8 cellular contexts compared by ENCODE assay signal in genomic region chr18:3604626-3605408, GRCh38.
DNase-seq lines count a peak whose midpoint lies in the region; ATAC-seq and TF ChIP-seq lines count a peak whose summit lies in the region.

No MANE protein-coding gene starts in this region.

- WGBS in esophagus, 2 donors, result 2 to 10% methylated on average over 10 of the region's 10 CpGs

- H3K27ac Mint-ChIP-seq in naive thymus-derived CD4-positive, alpha-beta T cell, result no peak overlapping the region
- no peak overlapping the region for H3K27ac Mint-ChIP-seq in mesothelial cell of epicardium

- POLR2A ChIA-PET in naive thymus-derived CD4-positive, alpha-beta T cell (lab: Charles Lee), result interaction anchor here (0.8 to 3.7 kb wide), 7 partner anchors 9 to 357 kb away, joined by 4 to 55 read pairs (median 8); partner anchors contain the start of gene MYL12A

- intact Hi-C loops in naive thymus-derived CD4-positive, alpha-beta T cell (cut with micrococcal nuclease), result loop anchor here (1.0 to 10.0 kb wide), 4 partner anchors 11 to 1690 kb away; partner anchors contain the start of gene ZBTB14 (in 1 of the 2)

- H3K4me3 ChIP-seq in esophagus (ENCODE audit: low read depth in 1 of 2, low read length in 2 of 2), result peak overlapping the region in 1 of 2 donors; percentile 26
- peak overlapping the region; percentile 43 for H3K4me3 ChIP-seq in naive thymus-derived CD4-positive, alpha-beta T cell (ENCODE audit: low read length)

- H3K4me1 Mint-ChIP-seq in naive thymus-derived CD4-positive, alpha-beta T cell, result peaks cover 0 to 27% (median 7%) of the 10 kb centered on the region in 7 donors
- peaks cover 10% of the 10 kb centered on the region for H3K4me1 Mint-ChIP-seq in mesothelial cell of epicardium

- TF ChIP-seq CTCF in mesothelial cell of epicardium (IDR thresholded peaks at IDR 0.05; ENCODE audit: unreplicated experiment), result no peak

- no peaks in the 10 kb centered on the region for H3K36me3 ChIP-seq in esophagus (ENCODE audit: control insufficient read depth in 2 of 2, insufficient read depth in 2 of 2, low read length in 1 of 2)
- no peaks in the 10 kb centered on the region for H3K36me3 ChIP-seq in naive thymus-derived CD4-positive, alpha-beta T cell (ENCODE audit: control insufficient read depth in 2 of 3, insufficient read depth in 3 of 3, low read length in 3 of 3)

- H3K36me3 Mint-ChIP-seq in naive thymus-derived CD4-positive, alpha-beta T cell, result peaks cover 0 to 16% (median 0%) of the 10 kb centered on the region in 5 donors
- no peaks in the 10 kb centered on the region for H3K36me3 Mint-ChIP-seq in mesothelial cell of epicardium

- no peaks in the 10 kb centered on the region for H3K27me3 ChIP-seq in esophagus (ENCODE audit: control insufficient read depth in 1 of 2, insufficient read depth in 2 of 2, low read length in 2 of 2)
- no peaks in the 10 kb centered on the region for H3K27me3 ChIP-seq in naive thymus-derived CD4-positive, alpha-beta T cell (ENCODE audit: control insufficient read depth in 2 of 2, insufficient read depth in 2 of 2, low read length in 2 of 2)

- peaks cover 0 to 2% (median 0%) of the 10 kb centered on the region in 11 donors for H3K9me3 Mint-ChIP-seq in naive thymus-derived CD4-positive, alpha-beta T cell
- H3K9me3 Mint-ChIP-seq in mesothelial cell of epicardium, result no peaks in the 10 kb centered on the region

- peak; percentile 97 for DNase-seq in ELR (ENCODE audit: low read depth)
- DNase-seq in SW 1271 (lab: John Stamatoyannopoulos, UW), result peak; percentile 61 to 88
- peak in 6 of 9 donors; percentile 20 to 55 (median 48) for DNase-seq in naive thymus-derived CD4-positive, alpha-beta T cell
- no peak for DNase-seq in putamen (ENCODE audit: low spot score)
- no peak for DNase-seq in mesothelial cell of epicardium (ENCODE audit: low spot score in 2 of 2, unreplicated experiment in 2 of 2)

- no peak overlapping the region for H3K4me3 Mint-ChIP-seq in naive thymus-derived CD4-positive, alpha-beta T cell
- no peak overlapping the region for H3K4me3 Mint-ChIP-seq in mesothelial cell of epicardium

- ATAC-seq in GM21360 (IDR thresholded peaks at IDR 0.05; ENCODE audit: unreplicated experiment) (peak; percentile 79), HG03558 (IDR thresholded peaks at IDR 0.05; ENCODE audit: extremely low read depth, unreplicated experiment) (peak; percentile 88)
- peak; percentile 71 for ATAC-seq in naive thymus-derived CD4-positive, alpha-beta T cell

- peaks cover 0 to 5% of the 10 kb centered on the region in 2 donors for H3K4me1 ChIP-seq in esophagus (ENCODE audit: control insufficient read depth in 2 of 2, insufficient read depth in 2 of 2, low read length in 1 of 2)
- peaks cover 32 to 38% of the 10 kb centered on the region in 2 donors for H3K4me1 ChIP-seq in naive thymus-derived CD4-positive, alpha-beta T cell (ENCODE audit: control insufficient read depth in 2 of 2, insufficient read depth in 2 of 2, low read length in 2 of 2)

- H3K27me3 Mint-ChIP-seq in naive thymus-derived CD4-positive, alpha-beta T cell, result no peaks in the 10 kb centered on the region
- no peaks in the 10 kb centered on the region for H3K27me3 Mint-ChIP-seq in mesothelial cell of epicardium (ENCODE audit: low read depth)

- no peaks in the 10 kb centered on the region for H3K9me3 ChIP-seq in esophagus (ENCODE audit: control insufficient read depth in 2 of 2, insufficient read depth in 1 of 2, low read depth in 1 of 2, low read length in 1 of 2)
- H3K9me3 ChIP-seq in naive thymus-derived CD4-positive, alpha-beta T cell (ENCODE audit: control insufficient read depth in 2 of 3, low read length in 3 of 3), result no peaks in the 10 kb centered on the region

- CTCF ChIA-PET in naive thymus-derived CD4-positive, alpha-beta T cell (lab: Charles Lee), result interaction anchor here (1.2 to 2.4 kb wide), 4 partner anchors 10 to 157 kb away, joined by 3 to 15 read pairs (median 8); no protein-coding TSS in a partner anchor

- peak overlapping the region; percentile 98 to 99 for H3K27ac ChIP-seq in esophagus (ENCODE audit: low read depth in 2 of 2, low read length in 1 of 2)
- H3K27ac ChIP-seq in naive thymus-derived CD4-positive, alpha-beta T cell (ENCODE audit: low read depth, low read length), result peak overlapping the region; percentile 52

Comparison
In these comparisons a context has a peak if more than half of its experiments do, and no peak if none do; other contexts are left out.
1. DNase-seq: peak in ELR (single experiment), SW 1271 (2 of 2) and naive thymus-derived CD4-positive, alpha-beta T cell (6 of 9); none in putamen (single experiment) and mesothelial cell of epicardium (0 of 2).
2. Peak in every context shown above with its lines, with median percentiles within 50 percentile points of each other: ATAC-seq.